27 cellular contexts compared by ENCODE assay signal in genomic region chr18:65990944-65991708, GRCh38.
A peak's percentile ranks its signal among the peaks of the same experiment; 100 is the strongest.
DNase-seq lines count a peak whose midpoint lies in the region; ATAC-seq and TF ChIP-seq lines count a peak whose summit lies in the region.
"Had no signal": no experiment of that assay in that cellular context is flagged by ENCODE, and none has a peak within 500 bp of the region (broad histone marks: within the 10 kb centered on the region; RNA-seq: fewer than 3 reads in every experiment).

No MANE protein-coding gene starts in this region.

- peak; percentile 4 for DNase-seq in MCF 10A (ENCODE audit: unreplicated experiment)
- no peak for DNase-seq in breast epithelium (ENCODE audit: low spot score in 2 of 2)
- DNase-seq in NCI-H510A (lab: John Stamatoyannopoulos, UW), result peak; percentile 2
- peak; percentile 33 for DNase-seq in OCI-M1 (lab: John Stamatoyannopoulos, UW)
- DNase-seq in amygdala (lab: John Stamatoyannopoulos, UW), result no peak
- DNase-seq in nephron progenitor cell, result no peak
- DNase-seq: ACHN; activated CD8-positive, alpha-beta memory T cell treated with anti-CD3 and anti-CD28 coated beads, Interleukin-2, amount 50 U/mL, for 4 hours; dorsolateral prefrontal cortex; left cardiac atrium; MG63; naive thymus-derived CD4-positive, alpha-beta T cell; NCI-H524 treated with DMSO at 0.1 percent for 48 hours; pancreas; SK-N-SH; stimulated activated CD4-positive, alpha-beta T cell treated with anti-CD3 and anti-CD28 coated beads, Interleukin-12 subunit alpha, Interleukin-12 subunit beta, amount 100 ng/mL, for 4 hours; stomach; T-helper 2 cell; transverse colon had no signal

- no peaks in the 10 kb centered on the region for H3K9me3 Mint-ChIP-seq in MCF 10A (ENCODE audit: unreplicated experiment)
- H3K9me3 Mint-ChIP-seq in nephron progenitor cell, result no peaks in the 10 kb centered on the region

- POLR2A ChIA-PET in MCF 10A (lab: Yijun Ruan, JAX), result interaction anchor here (1.0 kb wide), 1 partner anchor 174 kb away, joined by 4 read pairs; no protein-coding TSS in a partner anchor

- H3K4me1 Mint-ChIP-seq in MCF 10A (ENCODE audit: insufficient read depth, unreplicated experiment) (no peaks in the 10 kb centered on the region), nephron progenitor cell (peaks cover 10% of the 10 kb centered on the region)
- H3K4me1 Mint-ChIP-seq: activated T-helper 17 cell treated with anti-CD3 and anti-CD28 coated beads, Interleukin-2, amount 50 U/mL, for 72 hours; central memory CD8-positive, alpha-beta T cell; naive thymus-derived CD4-positive, alpha-beta T cell had no signal

- no peak for TF ChIP-seq POLR2A in breast epithelium (IDR thresholded peaks at IDR 0.05)

- no peaks in the 10 kb centered on the region for H3K4me1 ChIP-seq in breast epithelium
- H3K4me1 ChIP-seq: ascending aorta, pancreas, right atrium auricular region, stomach, transverse colon had no signal

- H3K27ac Mint-ChIP-seq in MCF 10A (ENCODE audit: low read depth, unreplicated experiment), result no peak overlapping the region
- H3K27ac Mint-ChIP-seq in nephron progenitor cell, result no peak overlapping the region
- H3K27ac Mint-ChIP-seq: activated naive CD4-positive, alpha-beta T cell treated with anti-CD3 and anti-CD28 coated beads, Interleukin-2, amount 50 U/mL, for 72 hours; activated T-helper 17 cell treated with anti-CD3 and anti-CD28 coated beads, Interleukin-2, amount 50 U/mL, for 72 hours; naive thymus-derived CD4-positive, alpha-beta T cell had no signal

- H3K4me3 ChIP-seq in breast epithelium, result no peak overlapping the region
- H3K4me3 ChIP-seq: ascending aorta, dorsolateral prefrontal cortex, MG63, pancreas, right atrium auricular region, stomach, transverse colon had no signal

- H3K36me3 Mint-ChIP-seq in MCF 10A (ENCODE audit: insufficient read depth, unreplicated experiment) (no peaks in the 10 kb centered on the region), nephron progenitor cell (ENCODE audit: low read depth) (no peaks in the 10 kb centered on the region)
- H3K36me3 Mint-ChIP-seq: activated naive CD4-positive, alpha-beta T cell treated with anti-CD3 and anti-CD28 coated beads, Interleukin-2, amount 50 U/mL, for 72 hours; naive thymus-derived CD4-positive, alpha-beta T cell had no signal

- peaks cover 16% of the 10 kb centered on the region for H3K27me3 Mint-ChIP-seq in MCF 10A (ENCODE audit: insufficient read depth, unreplicated experiment)
- H3K27me3 Mint-ChIP-seq in nephron progenitor cell (ENCODE audit: low read depth, poor library complexity), result no peaks in the 10 kb centered on the region
- H3K27me3 Mint-ChIP-seq: activated T-helper 17 cell treated with anti-CD3 and anti-CD28 coated beads, Interleukin-2, amount 50 U/mL, for 72 hours; central memory CD8-positive, alpha-beta T cell; naive thymus-derived CD4-positive, alpha-beta T cell had no signal

- H3K9me3 ChIP-seq in breast epithelium, result no peaks in the 10 kb centered on the region
- H3K9me3 ChIP-seq: ascending aorta, MG63, pancreas, right atrium auricular region, SK-N-SH, stomach, transverse colon had no signal

- no peak for ATAC-seq in GM18858 (IDR thresholded peaks at IDR 0.05; ENCODE audit: unreplicated experiment)
- no peak for ATAC-seq in HG03378 (IDR thresholded peaks at IDR 0.05; ENCODE audit: unreplicated experiment)
- ATAC-seq: activated naive CD4-positive, alpha-beta T cell treated with anti-CD3 and anti-CD28 coated beads, Interleukin-2, amount 50 U/mL, for 72 hours; activated T-helper 17 cell treated with anti-CD3 and anti-CD28 coated beads, Interleukin-2, amount 50 U/mL, for 72 hours; left cardiac atrium; naive thymus-derived CD4-positive, alpha-beta T cell; pancreas had no signal

- TF ChIP-seq CTCF in MCF 10A (IDR thresholded peaks at IDR 0.05; ENCODE audit: unreplicated experiment) (no peak), breast epithelium (IDR thresholded peaks at IDR 0.05) (no peak), nephron progenitor cell (IDR thresholded peaks at IDR 0.05) (no peak)

- no peak overlapping the region for H3K4me3 Mint-ChIP-seq in MCF 10A (ENCODE audit: unreplicated experiment)
- H3K4me3 Mint-ChIP-seq in nephron progenitor cell, result no peak overlapping the region
- H3K4me3 Mint-ChIP-seq: activated T-helper 17 cell treated with anti-CD3 and anti-CD28 coated beads, Interleukin-2, amount 50 U/mL, for 72 hours; central memory CD8-positive, alpha-beta T cell; naive thymus-derived CD4-positive, alpha-beta T cell had no signal

- no TSS peak for BruUV-seq in MCF 10A (replicated peaks; lab: Mats Ljungman, UMichigan)

- H3K27me3 ChIP-seq in breast epithelium, result no peaks in the 10 kb centered on the region
- H3K27me3 ChIP-seq: ascending aorta, dorsolateral prefrontal cortex, MG63, pancreas, right atrium auricular region, stomach, transverse colon had no signal

- CTCF ChIA-PET in MCF 10A (lab: Yijun Ruan, JAX), result no interaction called here

- H3K36me3 ChIP-seq in breast epithelium, result no peaks in the 10 kb centered on the region
- H3K36me3 ChIP-seq: ascending aorta, MG63, pancreas, right atrium auricular region, stomach, transverse colon had no signal

- H3K27ac ChIP-seq in breast epithelium, result no peak overlapping the region
- H3K27ac ChIP-seq: ascending aorta, C4-2B, dorsolateral prefrontal cortex, pancreas, right atrium auricular region, stomach, transverse colon had no signal

- intact Hi-C loops in MCF 10A (cut with micrococcal nuclease), result no loop called here
- intact Hi-C loops in breast epithelium (cut with DNase I; ENCODE audit: low total_unique reads), result no loop called here

Comparison
In these comparisons a context has a peak if more than half of its experiments do, and no peak if none do; other contexts are left out.
1. DNase-seq: peak in MCF 10A (single experiment), NCI-H510A (single experiment) and OCI-M1 (single experiment); none in breast epithelium (0 of 2), amygdala (0 of 56) and nephron progenitor cell (single experiment).